ENCODE assay signal across 16 cellular contexts in genomic region chr19:17322854-17323253, GRCh38. TPM values are rescaled to one million over a fixed set of nuclear protein-coding genes. Genes with fewer than 3 reads are reported as not detected.
A peak's percentile ranks its signal among the peaks of the same experiment; 100 is the strongest.
DNase-seq lines count a peak whose midpoint lies in the region; ATAC-seq, FAIRE-seq and TF ChIP-seq lines count a peak whose summit lies in the region.
"Had no signal": no experiment of that assay in that cellular context is flagged by ENCODE, and none has a peak within 500 bp of the region (broad histone marks: within the 10 kb centered on the region; RNA-seq: fewer than 3 reads in every experiment).

No MANE protein-coding gene starts in this region.

- ATAC-seq in T-cell (replicated peaks in 1 of 4) (no peak), HG03095 (IDR thresholded peaks at IDR 0.05; ENCODE audit: unreplicated experiment) (no peak)
- ATAC-seq: effector memory CD8-positive, alpha-beta T cell had no signal

- H3K4me1 Mint-ChIP-seq in T-cell: peaks cover 4 to 12% (median 7%) of the 10 kb centered on the region in 3 donors
- H3K4me1 Mint-ChIP-seq in endothelial cell (ENCODE audit: unreplicated experiment): no peaks in the 10 kb centered on the region

- peaks cover 11% of the 10 kb centered on the region for H3K36me3 Mint-ChIP-seq in T-cell
- peaks cover 15% of the 10 kb centered on the region for H3K36me3 Mint-ChIP-seq in endothelial cell (ENCODE audit: low read depth, unreplicated experiment)

- peak overlapping the region in 2 of 3 donors; percentile 25 to 61 for H3K4me3 Mint-ChIP-seq in T-cell
- peak overlapping the region; percentile 23 for H3K4me3 Mint-ChIP-seq in endothelial cell (ENCODE audit: unreplicated experiment)

- DNase-seq in D721Med (ENCODE audit: insufficient read length, low spot score) (peak; percentile 19), T-cell (no peak), endothelial cell (ENCODE audit: low spot score) (no peak), nucleus accumbens (lab: John Stamatoyannopoulos, UW) (peak in 32 of 56 donors; percentile 6 to 69 (median 31)), T1000 (lab: John Stamatoyannopoulos, UW) (no peak), NCI-H446 (lab: John Stamatoyannopoulos, UW) (no peak), DMS153 (lab: John Stamatoyannopoulos, UW) (no peak)
- DNase-seq: activated CD4-positive, alpha-beta T cell treated with anti-CD3 and anti-CD28 coated beads for 4 hours; activated T-cell treated with anti-CD3 and anti-CD28 coated beads, Interleukin-2, amount 50 U/mL, for 1 hour; brain microvascular endothelial cell; effector memory CD8-positive, alpha-beta T cell; SHP77 treated with DMSO at 0.1 percent for 48 hours; T-helper 9 cell; thyroid gland had no signal

- no peak overlapping the region for H3K27ac Mint-ChIP-seq in T-cell
- peak overlapping the region; percentile 13 for H3K27ac Mint-ChIP-seq in endothelial cell (ENCODE audit: unreplicated experiment)
- H3K27ac Mint-ChIP-seq: effector memory CD8-positive, alpha-beta T cell had no signal

- CTCF ChIA-PET in T-cell (lab: Charles Lee): no interaction called here

- H3K27me3 Mint-ChIP-seq in T-cell (no peaks in the 10 kb centered on the region), endothelial cell (ENCODE audit: unreplicated experiment) (peaks cover 12% of the 10 kb centered on the region)
- H3K27me3 Mint-ChIP-seq: effector memory CD8-positive, alpha-beta T cell had no signal

- TF ChIP-seq CTCF in D721Med (IDR thresholded peaks at IDR 0.05; ENCODE audit: insufficient read depth, missing control alignments) (no peak), endothelial cell (IDR thresholded peaks at IDR 0.05; ENCODE audit: unreplicated experiment) (no peak)

- POLR2A ChIA-PET in T-cell (lab: Charles Lee): no interaction called here

- H3K9me3 Mint-ChIP-seq in T-cell (no peaks in the 10 kb centered on the region), endothelial cell (ENCODE audit: unreplicated experiment) (no peaks in the 10 kb centered on the region)
- H3K9me3 Mint-ChIP-seq: effector memory CD8-positive, alpha-beta T cell had no signal

- no peak for FAIRE-seq in D721Med (lab: Jason Lieb, UNC)
- FAIRE-seq: GM12878 had no signal

RNA-seq across cellular contexts. Expression of gene ANO8, which starts 11.8 kb away (rescaled TPM):
- total RNA-seq in T-cell (10 to 100 TPM; 18.3 to 27.4 (median 24.9) TPM), endothelial cell (ENCODE audit: unreplicated experiment) (19.0 TPM)

RNA-seq across cellular contexts. Expression of gene DDA1, which starts 13.5 kb away (rescaled TPM):
- total RNA-seq in T-cell (10 to 100 TPM; 37.3 to 51.7 (median 42.0) TPM), endothelial cell (ENCODE audit: unreplicated experiment) (44.7 TPM)

RNA-seq across cellular contexts. Expression of gene GTPBP3, which starts 14.5 kb away (rescaled TPM):
- total RNA-seq in T-cell (10 to 100 TPM; 31.9 to 72.5 (median 65.7) TPM), endothelial cell (ENCODE audit: unreplicated experiment) (27.3 TPM)

RNA-seq across cellular contexts. Expression of gene MRPL34, which starts 17.2 kb away (rescaled TPM):
- total RNA-seq in T-cell (10 to 100 TPM; 37.6 to 87.0 (median 69.3) TPM), endothelial cell (ENCODE audit: unreplicated experiment) (60.2 TPM)

RNA-seq across cellular contexts. Expression of gene ABHD8, which starts 19.6 kb away (rescaled TPM):
- total RNA-seq in T-cell (10 to 100 TPM in 3 of 5 donors, 1 to 10 TPM in 2; 5.3 to 12.4 (median 11.3) TPM), endothelial cell (ENCODE audit: unreplicated experiment) (8.9 TPM)

Comparison
In these comparisons a context has a peak if more than half of its experiments do, and no peak if none do; other contexts are left out.
1. DNase-seq: peak in D721Med (single experiment) and nucleus accumbens (32 of 56); none in T-cell (0 of 34), endothelial cell (single experiment), T1000 (single experiment), NCI-H446 (0 of 2) and DMS153 (single experiment).